12 cellular contexts compared by ENCODE assay signal in genomic region chr1:233708416-233708815, GRCh38.
"Had no signal": no experiment of that assay in that cellular context is flagged by ENCODE, and none has a peak within 500 bp of the region (broad histone marks: within the 10 kb centered on the region; RNA-seq: fewer than 3 reads in every experiment).

No MANE protein-coding gene starts in this region.

- ATAC-seq: activated CD8-positive, alpha-beta memory T cell treated with anti-CD3 and anti-CD28 coated beads, Interleukin-2, amount 10 ng/mL, durations not matched to agents 7 days and 5 days; activated T-cell treated with anti-CD3 and anti-CD28 coated beads, Interleukin-2, amount 50 U/mL, for 4 hours had no signal

- DNase-seq: activated CD4-positive, alpha-beta T cell treated with anti-CD3 and anti-CD28 coated beads for 1 hour; activated CD4-positive, alpha-beta T cell treated with anti-CD3 and anti-CD28 coated beads, Interleukin-2, amount 50 U/mL, for 48 hours; activated CD8-positive, alpha-beta memory T cell treated with anti-CD3 and anti-CD28 coated beads, Interleukin-2, amount 10 ng/mL, durations not matched to agents 7 days and 5 days; activated effector memory CD4-positive, alpha-beta T cell treated with anti-CD3 and anti-CD28 coated beads, Interleukin-2, amount 50 U/mL, for 16 hours; activated T-cell treated with anti-CD3 and anti-CD28 coated beads, Interleukin-2, amount 50 U/mL, for 4 hours; amygdala; brain microvascular endothelial cell; left ventricle myocardium inferior; mesendoderm; tibial artery had no signal

- H3K4me3 Mint-ChIP-seq: activated CD8-positive, alpha-beta memory T cell treated with anti-CD3 and anti-CD28 coated beads, Interleukin-2, amount 10 ng/mL, durations not matched to agents 7 days and 5 days; activated naive CD8-positive, alpha-beta T cell; activated T-cell treated with anti-CD3 and anti-CD28 coated beads, Interleukin-2, amount 50 U/mL, for 4 hours had no signal

- H3K9me3 ChIP-seq: tibial artery had no signal

- H3K36me3 ChIP-seq: brain microvascular endothelial cell, left ventricle myocardium inferior, pancreas, tibial artery had no signal

- H3K4me1 Mint-ChIP-seq: activated CD8-positive, alpha-beta memory T cell treated with anti-CD3 and anti-CD28 coated beads, Interleukin-2, amount 10 ng/mL, durations not matched to agents 7 days and 5 days had no signal

- H3K36me3 Mint-ChIP-seq: activated CD8-positive, alpha-beta memory T cell treated with anti-CD3 and anti-CD28 coated beads, Interleukin-2, amount 10 ng/mL, durations not matched to agents 7 days and 5 days; activated naive CD8-positive, alpha-beta T cell had no signal

- H3K4me3 ChIP-seq: left ventricle myocardium inferior, pancreas, tibial artery had no signal

- H3K27ac ChIP-seq: brain microvascular endothelial cell, left ventricle myocardium inferior had no signal

- H3K27ac Mint-ChIP-seq: activated CD8-positive, alpha-beta memory T cell treated with anti-CD3 and anti-CD28 coated beads, Interleukin-2, amount 10 ng/mL, durations not matched to agents 7 days and 5 days; activated naive CD8-positive, alpha-beta T cell had no signal

- H3K27me3 ChIP-seq: brain microvascular endothelial cell, pancreas, tibial artery had no signal
